In genomic region chr3:129560269-129560787, GRCh38 we compare ENCODE assay signal across 10 cellular contexts. TPM values are rescaled to one million over a fixed set of nuclear protein-coding genes. Genes with fewer than 3 reads are reported as not detected.
A peak's percentile ranks its signal among the peaks of the same experiment; 100 is the strongest.
DNase-seq lines count a peak whose midpoint lies in the region; ATAC-seq and TF ChIP-seq lines count a peak whose summit lies in the region.
"Had no signal": no experiment of that assay in that cellular context is flagged by ENCODE, and none has a peak within 500 bp of the region (broad histone marks: within the 10 kb centered on the region; RNA-seq: fewer than 3 reads in every experiment).

No MANE protein-coding gene starts in this region.

- WGBS in right cardiac atrium = 62% methylated on average over 16 of the region's 16 CpGs
- whole genome bisulfite sequencing in stomach, 5 donors = 63 to 76% (median 65%) methylated on average over 12 to 16 of the region's 16 CpGs

- no peaks in the 10 kb centered on the region for H3K27me3 ChIP-seq in adipocyte (replicated peaks; ENCODE audit: control insufficient read depth, insufficient read depth, low read length)
- no peaks in the 10 kb centered on the region for H3K27me3 ChIP-seq in right cardiac atrium (ENCODE audit: control insufficient read depth, insufficient read depth)
- H3K27me3 ChIP-seq in stomach = no peaks in the 10 kb centered on the region

- TF ChIP-seq EP300 in stomach (IDR thresholded peaks at IDR 0.05) = no peak

- peak overlapping the region; percentile 69 for H3K4me3 ChIP-seq in adipocyte (ENCODE audit: low read length)
- H3K4me3 ChIP-seq in right cardiac atrium (ENCODE audit: low read length) = no peak overlapping the region
- no peak overlapping the region for H3K4me3 ChIP-seq in stomach

- TF ChIP-seq CTCF in stomach (IDR thresholded peaks at IDR 0.05) (no peak), progenitor cell of endocrine pancreas (IDR thresholded peaks at IDR 0.05; ENCODE audit: unreplicated experiment) (no peak)

- peak overlapping the region; percentile 94 for H3K9ac ChIP-seq in adipocyte (ENCODE audit: low read length)

- POLR2A ChIA-PET in activated CD4-positive, alpha-beta memory T cell treated with anti-CD3 and anti-CD28 coated beads for 36 hours (lab: Charles Lee) = no interaction called here

- H3K27ac ChIP-seq in right cardiac atrium (ENCODE audit: low read length) = peak overlapping the region; percentile 29
- peak overlapping the region; percentile 29 to 87 (median 83) for H3K27ac ChIP-seq in stomach

- peaks cover 94% of the 10 kb centered on the region for H3K4me1 ChIP-seq in adipocyte (ENCODE audit: control insufficient read depth, insufficient read depth, low read length)
- H3K4me1 ChIP-seq in right cardiac atrium (ENCODE audit: control insufficient read depth, insufficient read depth, low read length) = peaks cover 18% of the 10 kb centered on the region
- H3K4me1 ChIP-seq in stomach = peaks cover 42 to 92% (median 56%) of the 10 kb centered on the region in 4 donors

- H3K9me3 ChIP-seq in adipocyte (ENCODE audit: control insufficient read depth, low read length) = no peaks in the 10 kb centered on the region
- H3K9me3 ChIP-seq in right cardiac atrium (ENCODE audit: control insufficient read depth, low read length) = no peaks in the 10 kb centered on the region
- no peaks in the 10 kb centered on the region for H3K9me3 ChIP-seq in stomach

- intact Hi-C loops in right cardiac atrium (cut with DNase I) (loop anchor here in 1 of 4 donors (5.0 kb wide), 1 partner anchor 37 kb away; no protein-coding TSS in a partner anchor), stomach (cut with DNase I; ENCODE audit: low total_unique reads) (no loop called here)
- intact Hi-C loops in activated CD4-positive, alpha-beta memory T cell treated with anti-CD3 and anti-CD28 coated beads for 36 hours (cut with micrococcal nuclease) = no loop called here

- H3K36me3 Mint-ChIP-seq in activated CD4-positive, alpha-beta memory T cell treated with anti-CD3 and anti-CD28 coated beads for 36 hours = no peaks in the 10 kb centered on the region
- no peaks in the 10 kb centered on the region for H3K36me3 Mint-ChIP-seq in progenitor cell of endocrine pancreas (ENCODE audit: insufficient read depth)
- no peaks in the 10 kb centered on the region for H3K36me3 Mint-ChIP-seq in T-helper 2 cell treated with Interferon-gamma antibody and Interleukin-4, amounts not matched to agents 5 μg/mL and 100 μg/mL, for 36 hours (ENCODE audit: low read depth)

- H3K4me1 Mint-ChIP-seq in activated CD4-positive, alpha-beta memory T cell treated with anti-CD3 and anti-CD28 coated beads for 36 hours (ENCODE audit: low read depth) = peaks cover 2% of the 10 kb centered on the region
- H3K4me1 Mint-ChIP-seq in progenitor cell of endocrine pancreas (ENCODE audit: low read depth) = peaks cover 2% of the 10 kb centered on the region
- H3K4me1 Mint-ChIP-seq in T-helper 2 cell treated with Interferon-gamma antibody and Interleukin-4, amounts not matched to agents 5 μg/mL and 100 μg/mL, for 36 hours (ENCODE audit: low read depth) = peaks cover 6% of the 10 kb centered on the region

- no peak overlapping the region for H3K4me3 Mint-ChIP-seq in activated CD4-positive, alpha-beta memory T cell treated with anti-CD3 and anti-CD28 coated beads for 36 hours
- no peak overlapping the region for H3K4me3 Mint-ChIP-seq in progenitor cell of endocrine pancreas (ENCODE audit: low read depth)
- no peak overlapping the region for H3K4me3 Mint-ChIP-seq in T-helper 2 cell treated with Interferon-gamma antibody and Interleukin-4, amounts not matched to agents 5 μg/mL and 100 μg/mL, for 36 hours

- no peak for TF ChIP-seq POLR2A in stomach (IDR thresholded peaks at IDR 0.05)

- H3K36me3 ChIP-seq in adipocyte (ENCODE audit: control insufficient read depth, insufficient read depth, low read length, severe bottlenecking) (peaks cover 60% of the 10 kb centered on the region), stomach (peaks cover 27 to 94% (median 78%) of the 10 kb centered on the region in 4 donors)

- no peaks in the 10 kb centered on the region for H3K27me3 Mint-ChIP-seq in activated CD4-positive, alpha-beta memory T cell treated with anti-CD3 and anti-CD28 coated beads for 36 hours
- no peaks in the 10 kb centered on the region for H3K27me3 Mint-ChIP-seq in progenitor cell of endocrine pancreas
- peaks cover 3% of the 10 kb centered on the region for H3K27me3 Mint-ChIP-seq in T-helper 2 cell treated with Interferon-gamma antibody and Interleukin-4, amounts not matched to agents 5 μg/mL and 100 μg/mL, for 36 hours (ENCODE audit: low read depth)

- H3K9me3 Mint-ChIP-seq in activated CD4-positive, alpha-beta memory T cell treated with anti-CD3 and anti-CD28 coated beads for 36 hours = no peaks in the 10 kb centered on the region
- no peaks in the 10 kb centered on the region for H3K9me3 Mint-ChIP-seq in progenitor cell of endocrine pancreas (ENCODE audit: low read depth)
- no peaks in the 10 kb centered on the region for H3K9me3 Mint-ChIP-seq in T-helper 2 cell treated with Interferon-gamma antibody and Interleukin-4, amounts not matched to agents 5 μg/mL and 100 μg/mL, for 36 hours

- peak; percentile 4 to 18 for ATAC-seq in right cardiac atrium

- CTCF ChIA-PET in activated CD4-positive, alpha-beta memory T cell treated with anti-CD3 and anti-CD28 coated beads for 36 hours (lab: Charles Lee) = no interaction called here

- no peak overlapping the region for H3K27ac Mint-ChIP-seq in activated CD4-positive, alpha-beta memory T cell treated with anti-CD3 and anti-CD28 coated beads for 36 hours
- no peak overlapping the region for H3K27ac Mint-ChIP-seq in progenitor cell of endocrine pancreas
- no peak overlapping the region for H3K27ac Mint-ChIP-seq in T-helper 2 cell treated with Interferon-gamma antibody and Interleukin-4, amounts not matched to agents 5 μg/mL and 100 μg/mL, for 36 hours

- DNase-seq in ELR (ENCODE audit: low read depth) (peak; percentile 63), adipocyte (ENCODE audit: low read depth) (peak; percentile 83), right cardiac atrium (peak; percentile 74 to 90 (median 84)), stomach (no peak), progenitor cell of endocrine pancreas (ENCODE audit: low spot score, unreplicated experiment) (no peak), NCI-H2081 treated with DMSO at 0.1 percent for 48 hours (lab: John Stamatoyannopoulos, UW) (no peak)
- no peak for DNase-seq in activated CD4-positive, alpha-beta memory T cell treated with anti-CD3 and anti-CD28 coated beads for 36 hours
- DNase-seq in T-helper 2 cell treated with Interferon-gamma antibody and Interleukin-4, amounts not matched to agents 5 μg/mL and 100 μg/mL, for 36 hours (ENCODE audit: low spot score) = no peak
- DNase-seq: MM.1S had no signal

RNA-seq across cellular contexts. Expression of gene H1-8, which starts 17.4 kb away (rescaled TPM):
- total RNA-seq in right cardiac atrium = not detected
- not detected for polyA plus RNA-seq in right cardiac atrium
- total RNA-seq in stomach = not detected
- not detected for polyA plus RNA-seq in stomach
- total RNA-seq in activated CD4-positive, alpha-beta memory T cell treated with anti-CD3 and anti-CD28 coated beads for 36 hours = not detected
- total RNA-seq in progenitor cell of endocrine pancreas = not detected in 2 replicates
- total RNA-seq: glomerular endothelial cell had no signal

RNA-seq across cellular contexts. Expression of gene RHO, which starts 31.9 kb away (rescaled TPM):
- total RNA-seq in right cardiac atrium (not detected), stomach (not detected), progenitor cell of endocrine pancreas (0.10 TPM in 1 of 2 replicates, not detected in the other)
- polyA plus RNA-seq in right cardiac atrium (not detected), stomach (not detected)
- total RNA-seq in activated CD4-positive, alpha-beta memory T cell treated with anti-CD3 and anti-CD28 coated beads for 36 hours = not detected
- total RNA-seq: glomerular endothelial cell had no signal

RNA-seq across cellular contexts. Expression of gene PLXND1, which starts 46.1 kb away (rescaled TPM):
- total RNA-seq in right cardiac atrium = 100 to 1,000 TPM in 1 of 4 donors, 10 to 100 TPM in 3; 75.4 to 102 (median 84.1) TPM
- 89.4 TPM for polyA plus RNA-seq in right cardiac atrium
- 100 to 1,000 TPM in 2 of 5 donors, 10 to 100 TPM in 3; 53.1 to 251 (median 65.2) TPM for total RNA-seq in stomach
- polyA plus RNA-seq in stomach = 10 to 100 TPM; 22.6 to 44.7 (median 32.0) TPM
- 1 to 10 TPM; 7.2 to 8.6 TPM for total RNA-seq in activated CD4-positive, alpha-beta memory T cell treated with anti-CD3 and anti-CD28 coated beads for 36 hours
- total RNA-seq in progenitor cell of endocrine pancreas = 17.6 and 18.0 TPM in 2 replicates

Comparison
In these comparisons a context has a peak if more than half of its experiments do, and no peak if none do; other contexts are left out.
1. DNase-seq: peak in ELR (single experiment), adipocyte (single experiment) and right cardiac atrium (3 of 3); none in stomach (single experiment), activated CD4-positive, alpha-beta memory T cell treated with anti-CD3 and anti-CD28 coated beads for 36 hours (single experiment), progenitor cell of endocrine pancreas (single experiment), NCI-H2081 treated with DMSO at 0.1 percent for 48 hours (single experiment) and T-helper 2 cell treated with Interferon-gamma antibody and Interleukin-4, amounts not matched to agents 5 μg/mL and 100 μg/mL, for 36 hours (single experiment).